In genomic region chr5:132209131-132209530, GRCh38 we compare ENCODE assay signal across 20 cellular contexts. TPM values are rescaled to one million over a fixed set of nuclear protein-coding genes. Genes with fewer than 3 reads are reported as not detected.
DNase-seq lines count a peak whose midpoint lies in the region; ATAC-seq and TF ChIP-seq lines count a peak whose summit lies in the region.
"Had no signal": no experiment of that assay in that cellular context is flagged by ENCODE, and none has a peak within 500 bp of the region (broad histone marks: within the 10 kb centered on the region; RNA-seq: fewer than 3 reads in every experiment).

No MANE protein-coding gene starts in this region.

- ATAC-seq in activated naive CD8-positive, alpha-beta T cell treated with anti-CD3 and anti-CD28 coated beads, Interleukin-2, amount 50 U/mL, for 24 hours, result no peak
- ATAC-seq: esophagus mucosa, left lobe of liver, T-helper 17 cell had no signal

- H3K4me1 Mint-ChIP-seq in activated naive CD8-positive, alpha-beta T cell treated with anti-CD3 and anti-CD28 coated beads, Interleukin-2, amount 50 U/mL, for 24 hours, result no peaks in the 10 kb centered on the region
- H3K4me1 Mint-ChIP-seq: activated B cell treated with CpG ODN at 0.5 μM for 24 hours had no signal

- H4K12ac ChIP-seq in trophoblast cell (ENCODE audit: low read depth, low read length), result no peak overlapping the region

- no peak overlapping the region for H4K91ac ChIP-seq in trophoblast cell (ENCODE audit: low read depth, low read length)

- H3K27me3 ChIP-seq in MM.1S (replicated peaks; ENCODE audit: insufficient read depth, low read length), result no peaks in the 10 kb centered on the region
- no peaks in the 10 kb centered on the region for H3K27me3 ChIP-seq in brain microvascular endothelial cell (replicated peaks)
- H3K27me3 ChIP-seq in trophoblast cell (ENCODE audit: insufficient read depth, low read length), result no peaks in the 10 kb centered on the region
- H3K27me3 ChIP-seq: BE2C had no signal

- peaks cover 12% of the 10 kb centered on the region; the same call in 1 of the 2 replicates for H3F3A ChIP-seq in MM.1S (ENCODE audit: insufficient read depth, low read length)

- no peak overlapping the region for H2BK120ac ChIP-seq in trophoblast cell (ENCODE audit: insufficient read depth, low read length, poor library complexity)

- H2AK5ac ChIP-seq in trophoblast cell (ENCODE audit: low read length), result no peak overlapping the region

- no peak overlapping the region for H3K14ac ChIP-seq in trophoblast cell (ENCODE audit: low read length)

- no peak overlapping the region for H3K18ac ChIP-seq in trophoblast cell (ENCODE audit: low read length)

- H3K36me3 Mint-ChIP-seq in activated naive CD8-positive, alpha-beta T cell treated with anti-CD3 and anti-CD28 coated beads, Interleukin-2, amount 50 U/mL, for 24 hours (ENCODE audit: low read depth), result no peaks in the 10 kb centered on the region

- no peak overlapping the region for H3K27ac Mint-ChIP-seq in activated naive CD8-positive, alpha-beta T cell treated with anti-CD3 and anti-CD28 coated beads, Interleukin-2, amount 50 U/mL, for 24 hours
- H3K27ac Mint-ChIP-seq: activated B cell treated with CpG ODN at 0.5 μM for 24 hours, T-helper 17 cell had no signal

- DNase-seq in EL (peak; percentile 66), MM.1S (peak; percentile 67), brain microvascular endothelial cell (peak; percentile 19), trophoblast cell (peak; percentile 35 to 43), NCI-H748 treated with DMSO at 0.1 percent for 48 hours (lab: John Stamatoyannopoulos, UW) (no peak), NCI-H2107 treated with DMSO at 0.1 percent for 48 hours (lab: John Stamatoyannopoulos, UW; ENCODE audit: unreplicated experiment) (no peak), DMS114 treated with DMSO at 0.1 percent for 48 hours (lab: John Stamatoyannopoulos, UW; ENCODE audit: unreplicated experiment) (no peak)
- no peak for DNase-seq in activated naive CD8-positive, alpha-beta T cell treated with anti-CD3 and anti-CD28 coated beads, Interleukin-2, amount 50 U/mL, for 24 hours
- DNase-seq: activated B cell treated with CpG ODN at 0.5 μM for 24 hours; activated CD4-positive, alpha-beta T cell treated with anti-CD3 and anti-CD28 coated beads, Interleukin-2, amount 50 U/mL, for 48 hours; activated T-cell treated with anti-CD3 and anti-CD28 coated beads for 4 hours; amniotic stem cell; BE2C; effector CD8-positive, alpha-beta T cell; GDM1; MV-4-11; NCI-H1694; T-helper 17 cell had no signal

- H3K9me3 ChIP-seq in MM.1S (replicated peaks; ENCODE audit: insufficient read depth, low read length), result no peaks in the 10 kb centered on the region
- H3K9me3 ChIP-seq in trophoblast cell (ENCODE audit: insufficient read depth, low read depth, low read length), result peaks cover 2% of the 10 kb centered on the region
- H3K9me3 ChIP-seq: BE2C had no signal

- H3K27me3 Mint-ChIP-seq in activated naive CD8-positive, alpha-beta T cell treated with anti-CD3 and anti-CD28 coated beads, Interleukin-2, amount 50 U/mL, for 24 hours, result peaks cover 2% of the 10 kb centered on the region
- H3K27me3 Mint-ChIP-seq: activated B cell treated with CpG ODN at 0.5 μM for 24 hours had no signal

- no peak overlapping the region for H3K4me3 ChIP-seq in MM.1S (ENCODE audit: low read length)
- H3K4me3 ChIP-seq in brain microvascular endothelial cell (ENCODE audit: low read depth, low read length), result no peak overlapping the region
- H3K4me3 ChIP-seq in trophoblast cell (ENCODE audit: low read depth, low read length), result no peak overlapping the region

- no peak overlapping the region for H3K4me3 Mint-ChIP-seq in activated naive CD8-positive, alpha-beta T cell treated with anti-CD3 and anti-CD28 coated beads, Interleukin-2, amount 50 U/mL, for 24 hours
- H3K4me3 Mint-ChIP-seq: activated B cell treated with CpG ODN at 0.5 μM for 24 hours, T-helper 17 cell had no signal

- H3K4me1 ChIP-seq in MM.1S (ENCODE audit: low read length) (peaks cover 16% of the 10 kb centered on the region), trophoblast cell (ENCODE audit: control insufficient read depth in 1 of 2, insufficient read depth in 2 of 2, low read length in 2 of 2) (no peaks in the 10 kb centered on the region)

- in situ Hi-C loops in brain microvascular endothelial cell (cut with HindIII; ENCODE audit: low pct_ligation_motif_present, low sequenced_read_pairs), result no loop called here

- H3K4ac ChIP-seq in trophoblast cell (ENCODE audit: low read depth, low read length), result no peak overlapping the region

- peak overlapping the region; percentile 25; the same call in 1 of the 2 replicates for H3K4me2 ChIP-seq in MM.1S (ENCODE audit: low read depth, low read length)
- no peak overlapping the region for H3K4me2 ChIP-seq in trophoblast cell (ENCODE audit: low read length)

- H3K79me1 ChIP-seq in trophoblast cell (ENCODE audit: low read length), result no peaks in the 10 kb centered on the region

- H4K8ac ChIP-seq in trophoblast cell (ENCODE audit: low read depth, low read length), result no peak overlapping the region

- no peak overlapping the region for H2BK12ac ChIP-seq in trophoblast cell (ENCODE audit: low read length)

- H3K9ac ChIP-seq in MM.1S (ENCODE audit: low read length) (no peak overlapping the region), trophoblast cell (ENCODE audit: low read length) (no peak overlapping the region)

- H3K9me2 ChIP-seq in MM.1S (replicated peaks; ENCODE audit: insufficient read depth, low read length), result no peaks in the 10 kb centered on the region

- no peaks in the 10 kb centered on the region for H3K36me3 ChIP-seq in MM.1S (replicated peaks; ENCODE audit: insufficient read depth, low read length)
- H3K36me3 ChIP-seq in brain microvascular endothelial cell (replicated peaks), result peaks cover 74% of the 10 kb centered on the region
- H3K36me3 ChIP-seq in trophoblast cell (ENCODE audit: control insufficient read depth in 1 of 2, insufficient read depth in 2 of 2, low read length in 2 of 2), result peaks cover 10 to 14% of the 10 kb centered on the region in 2 experiments
- H3K36me3 ChIP-seq: BE2C had no signal

- no CpG with 5 or more reads among the region's 9 CpGs for WGBS in trophoblast cell (ENCODE audit: extremely low coverage, insufficient coverage, insufficient read length)

- no peak overlapping the region for H2BK5ac ChIP-seq in trophoblast cell (ENCODE audit: low read depth, low read length, poor library complexity)

- TF ChIP-seq CTCF in MM.1S (IDR thresholded peaks at IDR 0.05; ENCODE audit: low read length) (no peak), brain microvascular endothelial cell (IDR thresholded peaks at IDR 0.05; ENCODE audit: low read depth, low read length, missing control alignments) (no peak)

- no peak overlapping the region for H3K23ac ChIP-seq in trophoblast cell (ENCODE audit: low read length)

- H3K79me2 ChIP-seq in MM.1S (ENCODE audit: low read length) (no peaks in the 10 kb centered on the region), trophoblast cell (ENCODE audit: control insufficient read depth, insufficient read depth, low read length, poor library complexity) (no peaks in the 10 kb centered on the region)

- H3K9me3 Mint-ChIP-seq in activated naive CD8-positive, alpha-beta T cell treated with anti-CD3 and anti-CD28 coated beads, Interleukin-2, amount 50 U/mL, for 24 hours, result no peaks in the 10 kb centered on the region
- H3K9me3 Mint-ChIP-seq: activated B cell treated with CpG ODN at 0.5 μM for 24 hours had no signal

- no peak overlapping the region for H2AFZ ChIP-seq in MM.1S (ENCODE audit: low read length)
- H2AFZ ChIP-seq in trophoblast cell (ENCODE audit: insufficient read depth, low read length, poor library complexity), result no peak overlapping the region

- H3K27ac ChIP-seq in MM.1S (ENCODE audit: low read length) (peak overlapping the region; percentile 58; the same call in 1 of the 2 replicates), brain microvascular endothelial cell (no peak overlapping the region), trophoblast cell (ENCODE audit: low read depth, low read length) (no peak overlapping the region)

- no peaks in the 10 kb centered on the region for H4K20me1 ChIP-seq in MM.1S (ENCODE audit: insufficient read depth, low read length)

RNA-seq across cellular contexts. Expression of gene P4HA2, which starts 18.5 kb away (rescaled TPM):
- polyA plus RNA-seq in trophoblast cell (2013), result 31.5 and 32.0 TPM in 2 replicates

RNA-seq across cellular contexts. Expression of gene PDLIM4, which starts 48.4 kb away (rescaled TPM):
- polyA plus RNA-seq in trophoblast cell (2013), result 15.8 and 16.7 TPM in 2 replicates

Comparison
In these comparisons a context has a peak if more than half of its experiments do, and no peak if none do; other contexts are left out.
1. DNase-seq: peak in EL (single experiment), MM.1S (single experiment), brain microvascular endothelial cell (single experiment) and trophoblast cell (2 of 2); none in activated naive CD8-positive, alpha-beta T cell treated with anti-CD3 and anti-CD28 coated beads, Interleukin-2, amount 50 U/mL, for 24 hours (single experiment), NCI-H748 treated with DMSO at 0.1 percent for 48 hours (single experiment), NCI-H2107 treated with DMSO at 0.1 percent for 48 hours (single experiment) and DMS114 treated with DMSO at 0.1 percent for 48 hours (single experiment).